12 cellular contexts compared by ENCODE assay signal in the genomic region with DNA sequence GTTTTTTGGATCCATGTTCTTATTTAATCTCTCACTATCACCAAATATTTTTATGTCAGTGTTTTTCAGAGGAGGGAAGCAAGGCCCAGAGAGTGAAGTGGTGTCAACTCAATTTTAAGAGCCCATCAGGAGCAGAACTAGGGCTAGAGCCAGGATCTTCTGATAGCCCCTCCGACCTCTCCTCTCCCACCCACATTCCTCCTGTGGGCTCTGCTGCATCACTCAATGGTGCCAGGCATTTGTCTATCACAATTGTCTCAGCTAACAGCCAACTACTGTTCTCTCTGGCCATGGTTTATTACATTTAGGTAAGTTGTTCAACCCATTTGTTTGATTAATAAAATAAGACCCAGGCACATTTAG.
"Had no signal": no experiment of that assay in that cellular context is flagged by ENCODE, and none has a peak within 500 bp of the region (broad histone marks: within the 10 kb centered on the region; RNA-seq: fewer than 3 reads in every experiment).

No MANE protein-coding gene starts in this region.

- H3K9me3 ChIP-seq: gastroesophageal sphincter, left lung, spleen, testis had no signal

- H3K4me1 ChIP-seq: left lung, spleen had no signal

- H3K27me3 ChIP-seq: gastroesophageal sphincter, hepatocyte, left lung, testis had no signal

- H3K27ac ChIP-seq: gastroesophageal sphincter, hepatocyte, left lung, spleen, testis had no signal

- ATAC-seq: gastroesophageal sphincter, left lung, sciatic nerve had no signal

- DNase-seq: activated CD4-positive, alpha-beta T cell treated with anti-CD3 and anti-CD28 coated beads, Interleukin-2, amount 10 ng/mL, durations not matched to agents 7 days and 5 days; activated CD8-positive, alpha-beta memory T cell treated with anti-CD3 and anti-CD28 coated beads for 24 hours; activated naive CD4-positive, alpha-beta T cell; anterior cingulate cortex; left lung; mesenchymal stem cell; occipital lobe; spleen; testis had no signal

- H3K4me3 ChIP-seq: gastroesophageal sphincter, hepatocyte, left lung, spleen, testis had no signal

- H3K36me3 ChIP-seq: gastroesophageal sphincter, left lung, spleen had no signal
